ENCODE assay signal across 29 cellular contexts in the genomic region with DNA sequence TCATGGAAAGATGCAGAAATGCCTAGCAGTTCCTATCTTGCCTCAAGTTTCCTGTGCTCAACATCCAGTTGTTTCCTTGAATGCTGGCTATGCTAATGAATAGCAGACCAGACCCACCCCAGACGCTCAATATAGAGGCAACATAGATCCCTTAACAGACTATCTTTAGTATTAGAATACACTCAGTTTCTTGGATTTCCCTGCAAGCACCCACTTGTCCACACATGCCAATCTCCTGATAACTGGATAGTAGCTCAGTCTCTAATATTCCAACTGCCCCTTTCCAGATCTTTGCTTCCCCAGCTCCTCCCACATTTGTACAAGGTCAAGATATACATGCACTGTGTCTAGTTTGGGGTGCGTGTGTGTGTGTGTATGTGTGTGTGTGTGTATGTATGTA.
"Had no signal": no experiment of that assay in that cellular context is flagged by ENCODE, and none has a peak within 500 bp of the region (broad histone marks: within the 10 kb centered on the region; RNA-seq: fewer than 3 reads in every experiment).

No MANE protein-coding gene starts in this region.

- H3K9me3 Mint-ChIP-seq: type B pancreatic cell had no signal

- H3K36me3 Mint-ChIP-seq: mesothelial cell of epicardium; stimulated activated memory B cell treated with anti-CD40 and anti-IgM and Interleukin-4, amounts not matched to agents 10 μg/mL and 1 μg/mL and 100 μg/mL, for 72 hours; type B pancreatic cell had no signal

- H3K4me1 Mint-ChIP-seq: naive thymus-derived CD8-positive, alpha-beta T cell; stimulated activated memory B cell treated with anti-CD40 and anti-IgM and Interleukin-4, amounts not matched to agents 10 μg/mL and 1 μg/mL and 100 μg/mL, for 72 hours had no signal

- H3K27me3 Mint-ChIP-seq: stimulated activated memory B cell treated with anti-CD40 and anti-IgM and Interleukin-4, amounts not matched to agents 10 μg/mL and 1 μg/mL and 100 μg/mL, for 72 hours; type B pancreatic cell had no signal

- ATAC-seq: left lobe of liver; naive thymus-derived CD8-positive, alpha-beta T cell; psoas muscle; right cardiac atrium; stimulated activated memory B cell treated with anti-CD40 and anti-IgM and Interleukin-4, amounts not matched to agents 10 μg/mL and 1 μg/mL and 100 μg/mL, for 72 hours; stimulated activated naive CD8-positive, alpha-beta T cell treated with anti-CD3 and anti-CD28 coated beads, Interleukin-15, Interleukin-2, amounts not matched to agents 100 U/mL and 50 U/mL, for 24 hours had no signal

- H3K27me3 ChIP-seq: esophagus squamous epithelium, ovary, sigmoid colon, spleen, testis, tibial artery had no signal

- H3K27ac ChIP-seq: coronary artery, esophagus squamous epithelium, ovary, psoas muscle, sigmoid colon, skin epidermis, spleen, testis, tibial artery had no signal

- H3K4me3 Mint-ChIP-seq: mesothelial cell of epicardium; naive thymus-derived CD8-positive, alpha-beta T cell; stimulated activated memory B cell treated with anti-CD40 and anti-IgM and Interleukin-4, amounts not matched to agents 10 μg/mL and 1 μg/mL and 100 μg/mL, for 72 hours; type B pancreatic cell had no signal

- H3K36me3 ChIP-seq: esophagus squamous epithelium, ovary, sigmoid colon, spleen, tibial artery had no signal

- H3K9me3 ChIP-seq: esophagus squamous epithelium, ovary, psoas muscle, sigmoid colon, spleen, testis, tibial artery had no signal

- FAIRE-seq: endothelial cell of umbilical vein, frontal cortex, keratinocyte had no signal

- H3K4me3 ChIP-seq: coronary artery, esophagus squamous epithelium, lung, ovary, psoas muscle, sigmoid colon, skin epidermis, spleen, testis, tibial artery had no signal

- DNase-seq: dermis blood vessel endothelial cell; effector memory CD4-positive, alpha-beta T cell; erythroblast; esophagus squamous epithelium; hypothalamus; mesenchymal stem cell; naive thymus-derived CD8-positive, alpha-beta T cell; occipital lobe; ovary; posterior cingulate gyrus; psoas muscle; right cardiac atrium; sigmoid colon; spleen; stimulated activated CD4-positive, alpha-beta T cell treated with anti-CD3 and anti-CD28 coated beads, Interleukin-4, amount 100 ng/mL, for 4 hours; stimulated activated naive CD8-positive, alpha-beta T cell treated with anti-CD3 and anti-CD28 coated beads, Interleukin-15, Interleukin-2, amounts not matched to agents 100 U/mL and 50 U/mL, for 24 hours; substantia nigra; testis; tibial artery had no signal

- H3K27ac Mint-ChIP-seq: mesothelial cell of epicardium; naive thymus-derived CD8-positive, alpha-beta T cell; stimulated activated memory B cell treated with anti-CD40 and anti-IgM and Interleukin-4, amounts not matched to agents 10 μg/mL and 1 μg/mL and 100 μg/mL, for 72 hours; type B pancreatic cell had no signal

- H3K4me1 ChIP-seq: esophagus squamous epithelium, psoas muscle, sigmoid colon, spleen had no signal
